8 cellular contexts compared by ENCODE assay signal in the genomic region with DNA sequence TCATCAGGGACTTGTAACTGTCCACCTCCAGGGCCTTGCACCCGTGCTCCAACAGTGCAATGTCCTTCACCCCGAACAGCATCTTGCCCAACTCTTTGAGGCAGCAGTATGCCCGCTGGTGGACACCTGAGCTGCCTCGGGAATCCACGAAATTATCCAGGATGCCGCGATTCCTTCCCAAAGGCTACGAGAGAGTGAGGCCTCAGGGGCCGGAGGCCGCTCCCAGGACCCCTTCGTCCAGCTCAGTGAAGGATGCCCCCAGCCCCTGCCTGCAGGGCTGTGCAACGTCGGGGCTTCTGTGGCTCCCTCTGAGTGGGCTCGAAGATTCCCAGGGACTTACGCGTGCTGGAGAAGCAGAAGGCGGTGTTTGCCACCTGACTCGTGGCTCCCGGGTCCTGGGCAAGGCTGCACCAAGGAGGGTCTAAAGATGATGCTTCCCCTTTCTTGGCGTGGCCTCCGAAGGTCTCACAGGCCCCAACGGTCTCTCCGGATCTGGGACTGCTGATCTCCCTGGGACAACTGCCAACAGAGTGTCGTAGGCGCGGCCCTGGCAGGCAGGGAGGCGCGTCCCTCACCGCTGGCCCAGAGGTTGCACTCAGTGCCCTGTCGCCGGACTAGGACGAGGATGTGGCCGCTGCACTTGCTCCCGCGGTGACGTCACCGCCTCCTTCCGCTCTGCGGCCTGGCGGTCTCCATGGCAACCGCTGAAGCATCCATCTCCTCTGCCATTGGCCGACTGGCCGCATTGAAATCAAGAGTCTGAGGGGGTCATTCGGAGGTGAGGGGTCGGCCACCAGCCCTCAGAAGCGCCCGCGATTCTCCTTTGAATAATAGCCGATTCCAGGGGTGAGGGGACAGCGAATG. TPM values are rescaled to one million over a fixed set of nuclear protein-coding genes. Genes with fewer than 3 reads are reported as not detected.
DNase-seq lines count a peak whose midpoint lies in the region; ATAC-seq and TF ChIP-seq lines count a peak whose summit lies in the region.

A gene (minus strand): TSS at position 659 of the 864 bp plus-strand sequence. CDS start 577 bp downstream, at position 82.

- H3K9me3 Mint-ChIP-seq in CD14-positive monocyte, result peaks cover 0 to 10% (median 5%) of the 10 kb centered on the region in 7 donors
- no peaks in the 10 kb centered on the region for H3K9me3 Mint-ChIP-seq in activated CD4-positive, alpha-beta T cell treated with anti-CD3 and anti-CD28 coated beads, Interleukin-2, amount 10 ng/mL, durations not matched to agents 7 days and 5 days

- H3K27ac ChIP-seq in dorsolateral prefrontal cortex (peak within 1 kb of the TSS in 54 of 59 donors; percentile 18 to 89 (median 68)), lower lobe of right lung (no peak within 1 kb of the TSS)

- intact Hi-C loops in CD14-positive monocyte (cut with micrococcal nuclease), result no loop called here
- intact Hi-C loops in dorsolateral prefrontal cortex (cut with DNase I), result loop anchor here (5.0 kb wide), 1 partner anchor 44 kb away; a partner anchor contains a TSS
- intact Hi-C loops in lower lobe of right lung (cut with DNase I), result no loop called here

- POLR2A ChIA-PET in activated CD4-positive, alpha-beta T cell treated with anti-CD3 and anti-CD28 coated beads, Interleukin-2, amount 10 ng/mL, durations not matched to agents 7 days and 5 days (lab: Charles Lee), result no interaction called here

- no peaks in the 10 kb centered on the region for H3K36me3 Mint-ChIP-seq in CD14-positive monocyte
- H3K36me3 Mint-ChIP-seq in activated CD4-positive, alpha-beta T cell treated with anti-CD3 and anti-CD28 coated beads, Interleukin-2, amount 10 ng/mL, durations not matched to agents 7 days and 5 days (ENCODE audit: low read depth), result no peaks in the 10 kb centered on the region

- CTCF ChIA-PET in activated CD4-positive, alpha-beta T cell treated with anti-CD3 and anti-CD28 coated beads, Interleukin-2, amount 10 ng/mL, durations not matched to agents 7 days and 5 days (lab: Charles Lee), result interaction anchor here (0.5 to 1.4 kb wide), 2 partner anchors 17 to 276 kb away, joined by 3 read pairs; no protein-coding TSS in a partner anchor

- peak within 1 kb of the TSS in 1 of 7 donors; percentile 60 for H3K27ac Mint-ChIP-seq in CD14-positive monocyte
- H3K27ac Mint-ChIP-seq in activated CD4-positive, alpha-beta T cell treated with anti-CD3 and anti-CD28 coated beads, Interleukin-2, amount 10 ng/mL, durations not matched to agents 7 days and 5 days, result peak within 1 kb of the TSS; percentile 26

- H3K4me3 ChIP-seq in dorsolateral prefrontal cortex, result peak within 1 kb of the TSS; percentile 47 to 88 (median 76)
- peak within 1 kb of the TSS; percentile 19 for H3K4me3 ChIP-seq in lower lobe of right lung

- H3K27me3 ChIP-seq in dorsolateral prefrontal cortex (no peaks in the 10 kb centered on the region), lower lobe of right lung (ENCODE audit: low read depth) (peaks cover 54% of the 10 kb centered on the region)

- peak; percentile 60 for DNase-seq in CD14-positive monocyte (ENCODE audit: low spot score)
- DNase-seq in MV-4-11 (lab: John Stamatoyannopoulos, UW), result peak; percentile 84
- peak; percentile 65 for DNase-seq in activated CD4-positive, alpha-beta T cell treated with anti-CD3 and anti-CD28 coated beads, Interleukin-2, amount 10 ng/mL, durations not matched to agents 7 days and 5 days
- DNase-seq in dorsolateral prefrontal cortex, result peak; percentile 85 to 95 (median 93)
- peak; percentile 71 for DNase-seq in lower lobe of right lung
- peak; percentile 33 for DNase-seq in stimulated activated CD8-positive, alpha-beta memory T cell treated with anti-CD3 and anti-CD28 coated beads, Interleukin-4, amount 100 ng/mL, for 24 hours (ENCODE audit: low read depth)

- H3K4me1 Mint-ChIP-seq in CD14-positive monocyte, result peaks cover 14% of the 10 kb centered on the region
- peaks cover 26% of the 10 kb centered on the region for H3K4me1 Mint-ChIP-seq in activated CD4-positive, alpha-beta T cell treated with anti-CD3 and anti-CD28 coated beads, Interleukin-2, amount 10 ng/mL, durations not matched to agents 7 days and 5 days

- H3K9me3 ChIP-seq in lower lobe of right lung, result no peaks in the 10 kb centered on the region

- peaks cover 53 to 80% (median 69%) of the 10 kb centered on the region in 3 donors for H3K27me3 Mint-ChIP-seq in CD14-positive monocyte (ENCODE audit: low read depth in 3 of 3)
- peaks cover 68% of the 10 kb centered on the region for H3K27me3 Mint-ChIP-seq in activated CD4-positive, alpha-beta T cell treated with anti-CD3 and anti-CD28 coated beads, Interleukin-2, amount 10 ng/mL, durations not matched to agents 7 days and 5 days

- H3K4me1 ChIP-seq in lower lobe of right lung, result peaks cover 9% of the 10 kb centered on the region

- peak within 1 kb of the TSS; percentile 60 to 85 for H3K4me3 Mint-ChIP-seq in CD14-positive monocyte
- peak within 1 kb of the TSS; percentile 23 for H3K4me3 Mint-ChIP-seq in activated CD4-positive, alpha-beta T cell treated with anti-CD3 and anti-CD28 coated beads, Interleukin-2, amount 10 ng/mL, durations not matched to agents 7 days and 5 days

- no peaks in the 10 kb centered on the region for H3K36me3 ChIP-seq in lower lobe of right lung

- ATAC-seq in lower lobe of right lung (peak; percentile 54 to 61), HG03159 (IDR thresholded peaks at IDR 0.05; ENCODE audit: unreplicated experiment) (no peak), HG03432 (IDR thresholded peaks at IDR 0.05; ENCODE audit: unreplicated experiment) (no peak)

- TF ChIP-seq CTCF in CD14-positive monocyte (IDR thresholded peaks at IDR 0.05) (no peak), dorsolateral prefrontal cortex (IDR thresholded peaks at IDR 0.05 in 54 of 56, conservative IDR thresholded peaks at IDR 0.05 in 2 of 56; ENCODE audit: low read depth in 1 of 56, partially characterized antibody in 56 of 56) (peak in 2 of 56 donors; percentile 9 to 27), lower lobe of right lung (IDR thresholded peaks at IDR 0.05) (no peak)

RNA-seq across cellular contexts. Expression of the gene that starts here (rescaled TPM):
- polyA plus RNA-seq in CD14-positive monocyte, result not detected
- total RNA-seq in activated CD4-positive, alpha-beta T cell treated with anti-CD3 and anti-CD28 coated beads, Interleukin-2, amount 10 ng/mL, durations not matched to agents 7 days and 5 days, result not detected
- total RNA-seq in dorsolateral prefrontal cortex, result 10 to 100 TPM; 13.9 to 66.1 (median 39.2) TPM
- total RNA-seq in lower lobe of right lung, result 0.18 TPM

Comparison
In these comparisons a context has a peak if more than half of its experiments do, and no peak if none do; other contexts are left out.
1. RNA of the gene that starts here (total RNA-seq): 13.9 to 66.1 TPM in dorsolateral prefrontal cortex; 0.18 TPM in lower lobe of right lung (single experiment) and not detected in activated CD4-positive, alpha-beta T cell treated with anti-CD3 and anti-CD28 coated beads, Interleukin-2, amount 10 ng/mL, durations not matched to agents 7 days and 5 days; every median in the first group is over 10 times any median in the second.
2. Peak in DNase-seq in CD14-positive monocyte; RNA of the gene not detected or under 1 TPM.
3. Peak in DNase-seq in activated CD4-positive, alpha-beta T cell treated with anti-CD3 and anti-CD28 coated beads, Interleukin-2, amount 10 ng/mL, durations not matched to agents 7 days and 5 days; RNA of the gene not detected or under 1 TPM.
4. Peak in DNase-seq, ATAC-seq and H3K4me3 ChIP-seq in lower lobe of right lung; RNA of the gene not detected or under 1 TPM.
5. DNase-seq: peak in every context shown above with its lines; median percentile 93 in dorsolateral prefrontal cortex; 84 in MV-4-11; 71 in lower lobe of right lung; 65 in activated CD4-positive, alpha-beta T cell treated with anti-CD3 and anti-CD28 coated beads, Interleukin-2, amount 10 ng/mL, durations not matched to agents 7 days and 5 days; 60 in CD14-positive monocyte; 33 in stimulated activated CD8-positive, alpha-beta memory T cell treated with anti-CD3 and anti-CD28 coated beads, Interleukin-4, amount 100 ng/mL, for 24 hours.
6. intact Hi-C loops: an anchor here in dorsolateral prefrontal cortex (5.0 kb wide); none called in CD14-positive monocyte and lower lobe of right lung.